Comparison of ENCODE assay signal across 20 cellular contexts in the genomic region with DNA sequence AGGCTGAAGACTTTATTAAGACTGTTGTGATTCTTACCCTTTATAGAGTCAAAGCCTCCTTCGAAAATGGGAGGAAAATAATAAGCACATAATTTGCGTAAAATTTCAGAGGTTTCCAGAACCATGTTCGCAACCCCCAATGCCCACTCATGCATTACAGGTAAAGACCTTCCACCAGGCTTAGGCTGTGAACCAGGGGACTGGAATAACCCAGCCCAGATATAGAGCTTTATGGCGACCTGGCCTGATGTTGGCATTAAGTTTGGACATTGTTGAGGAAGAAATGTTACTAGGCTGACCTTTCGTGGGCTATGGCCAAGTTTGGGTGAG.
A peak's percentile ranks its signal among the peaks of the same experiment; 100 is the strongest.
DNase-seq lines count a peak whose midpoint lies in the region; ATAC-seq, FAIRE-seq and TF ChIP-seq lines count a peak whose summit lies in the region.
"Had no signal": no experiment of that assay in that cellular context is flagged by ENCODE, and none has a peak within 500 bp of the region (broad histone marks: within the 10 kb centered on the region; RNA-seq: fewer than 3 reads in every experiment).

No MANE protein-coding gene starts in this region.

- no peak overlapping the region for H3K4me3 Mint-ChIP-seq in Calu3 (ENCODE audit: low read depth, unreplicated experiment)
- H3K4me3 Mint-ChIP-seq: HFFc6 had no signal

- no peaks in the 10 kb centered on the region for H3K9me3 Mint-ChIP-seq in Calu3 (ENCODE audit: low read depth, unreplicated experiment)
- H3K9me3 Mint-ChIP-seq: HFFc6 had no signal

- H3K4me1 ChIP-seq in MM.1S (ENCODE audit: low read length) (peaks cover 52% of the 10 kb centered on the region), neuronal stem cell (ENCODE audit: control insufficient read depth in 2 of 2, insufficient read depth in 1 of 2, low read depth in 1 of 2, low read length in 2 of 2) (no peaks in the 10 kb centered on the region), Peyer's patch (peaks cover 0 to 22% (median 3%) of the 10 kb centered on the region in 4 donors)

- ATAC-seq in GM19463 (IDR thresholded peaks at IDR 0.05; ENCODE audit: unreplicated experiment) = no peak
- ATAC-seq: PC-3 had no signal

- H3K36me3 ChIP-seq in MM.1S (replicated peaks; ENCODE audit: insufficient read depth, low read length) (no peaks in the 10 kb centered on the region), neuronal stem cell (replicated peaks in 1 of 2; ENCODE audit: control insufficient read depth in 2 of 2, insufficient read depth in 2 of 2, low read length in 2 of 2) (no peaks in the 10 kb centered on the region), Peyer's patch (no peaks in the 10 kb centered on the region)
- H3K36me3 ChIP-seq: SJCRH30 had no signal

- no peak overlapping the region for H3K4me3 ChIP-seq in MM.1S (ENCODE audit: low read length)
- H3K4me3 ChIP-seq in neuronal stem cell (ENCODE audit: low read length in 2 of 2) = no peak overlapping the region
- no peak overlapping the region for H3K4me3 ChIP-seq in Peyer's patch
- H3K4me3 ChIP-seq: A549, SJCRH30 had no signal

- no peak overlapping the region for H4K8ac ChIP-seq in neuronal stem cell (ENCODE audit: low read depth, low read length)

- TF ChIP-seq CTCF in Calu3 (IDR thresholded peaks at IDR 0.05; ENCODE audit: unreplicated experiment) (no peak), MM.1S (IDR thresholded peaks at IDR 0.05; ENCODE audit: low read length) (no peak), Peyer's patch (IDR thresholded peaks at IDR 0.05) (no peak)

- H3K27ac ChIP-seq in MM.1S (ENCODE audit: low read length) = peak overlapping the region; percentile 98; the same call in 1 of the 2 replicates
- no peak overlapping the region for H3K27ac ChIP-seq in neuronal stem cell (replicated peaks; ENCODE audit: low read length)
- no peak overlapping the region for H3K27ac ChIP-seq in Peyer's patch
- H3K27ac ChIP-seq: C4-2B, SJCRH30 had no signal

- H2BK12ac ChIP-seq in neuronal stem cell (ENCODE audit: low read length) = no peak overlapping the region

- H3K4ac ChIP-seq in neuronal stem cell (ENCODE audit: low read length) = no peak overlapping the region

- no peaks in the 10 kb centered on the region for H3K9me3 ChIP-seq in MM.1S (replicated peaks; ENCODE audit: insufficient read depth, low read length)
- peaks cover 5 to 7% of the 10 kb centered on the region in 2 donors for H3K9me3 ChIP-seq in neuronal stem cell (replicated peaks in 1 of 2; ENCODE audit: control insufficient read depth in 2 of 2, insufficient read depth in 1 of 2, low read depth in 1 of 2, low read length in 2 of 2)
- H3K9me3 ChIP-seq in Peyer's patch = no peaks in the 10 kb centered on the region
- H3K9me3 ChIP-seq: A549, SJCRH30 had no signal

- no CpG with 5 or more reads among the region's 5 CpGs for WGBS in neuronal stem cell (ENCODE audit: extremely low coverage in 2 of 2, insufficient read length in 2 of 2, insufficient replicate concordance in 1 of 2), 2 donors

- H3F3A ChIP-seq in MM.1S (ENCODE audit: insufficient read depth, low read length) = peaks cover 15% of the 10 kb centered on the region

- no peaks in the 10 kb centered on the region for H3K27me3 Mint-ChIP-seq in Calu3 (ENCODE audit: unreplicated experiment)

- BruUV-seq in Calu3 (replicated peaks; lab: Mats Ljungman, UMichigan) = no TSS peak

- H3K9me2 ChIP-seq in MM.1S (replicated peaks; ENCODE audit: insufficient read depth, low read length) = no peaks in the 10 kb centered on the region

- no peak overlapping the region for H4K91ac ChIP-seq in neuronal stem cell (ENCODE audit: low read depth, low read length, poor library complexity)

- H4K20me1 ChIP-seq in MM.1S (ENCODE audit: insufficient read depth, low read length) = no peaks in the 10 kb centered on the region

- H3K27ac Mint-ChIP-seq in Calu3 (ENCODE audit: unreplicated experiment) = peak overlapping the region; percentile 28
- H3K27ac Mint-ChIP-seq: HFFc6 had no signal

- DNase-seq in Calu3 (no peak), GM18507 (ENCODE audit: extremely low spot score, insufficient read length, low read depth) (no peak), MM.1S (no peak), neuronal stem cell (ENCODE audit: low spot score) (no peak), Peyer's patch (no peak), NCI-H345 treated with DMSO at 0.1 percent for 48 hours (lab: John Stamatoyannopoulos, UW; ENCODE audit: unreplicated experiment) (no peak), NCI-H2227 (lab: John Stamatoyannopoulos, UW; ENCODE audit: unreplicated experiment) (no peak)
- DNase-seq: GF-D8, HFFc6, NCI-H1105 treated with DMSO at 0.1 percent for 48 hours, NCI-H1930, NCI-H2171, NCI-H510A, NCI-H82, PC-3, SJCRH30 had no signal

- H2BK15ac ChIP-seq in neuronal stem cell (ENCODE audit: low read length) = no peak overlapping the region

- peak; percentile 21 for FAIRE-seq in GM18507 (lab: Jason Lieb, UNC)
- FAIRE-seq: A549, H1 had no signal

- no peaks in the 10 kb centered on the region for H3K79me2 ChIP-seq in MM.1S (ENCODE audit: low read length)

- no peaks in the 10 kb centered on the region for H3K27me3 ChIP-seq in MM.1S (replicated peaks; ENCODE audit: insufficient read depth, low read length)
- H3K27me3 ChIP-seq in neuronal stem cell (ENCODE audit: control insufficient read depth in 3 of 3, insufficient read depth in 3 of 3, low read depth in 1 of 3, low read length in 3 of 3) = no peaks in the 10 kb centered on the region
- H3K27me3 ChIP-seq in Peyer's patch = no peaks in the 10 kb centered on the region
- H3K27me3 ChIP-seq: SJCRH30 had no signal

- no peak overlapping the region for H3K4me2 ChIP-seq in MM.1S (ENCODE audit: low read depth, low read length)
- no peak overlapping the region for H3K4me2 ChIP-seq in neuronal stem cell (ENCODE audit: insufficient read depth, low read length, poor library complexity, severe bottlenecking)
- H3K4me2 ChIP-seq: A549 had no signal

- no peak for TF ChIP-seq POLR2A in Peyer's patch (IDR thresholded peaks at IDR 0.05)

- peak overlapping the region; percentile 93; the same call in 1 of the 2 replicates for H3K9ac ChIP-seq in MM.1S (ENCODE audit: low read length)
- H3K9ac ChIP-seq in neuronal stem cell (ENCODE audit: low read depth, low read length, poor library complexity) = no peak overlapping the region

- H3K79me1 ChIP-seq in neuronal stem cell (ENCODE audit: low read depth, low read length) = no peaks in the 10 kb centered on the region

- H3K23ac ChIP-seq in neuronal stem cell (ENCODE audit: low read depth, low read length, poor library complexity) = no peak overlapping the region

- CTCF ChIA-PET in Calu3 (lab: Charles Lee) = interaction anchor here (0.7 to 1.6 kb wide), 2 partner anchors 16 to 496 kb away, joined by 3 to 9 read pairs; no protein-coding TSS in a partner anchor

- H2AK5ac ChIP-seq in neuronal stem cell (ENCODE audit: low read depth, low read length) = peak overlapping the region; percentile 27

- intact Hi-C loops in Calu3 (cut with micrococcal nuclease; ENCODE audit: unreplicated experiment) = loop anchor here (2.0 to 5.0 kb wide), 2 partner anchors 110 to 434 kb away; no protein-coding TSS in a partner anchor

- H3K18ac ChIP-seq in neuronal stem cell (ENCODE audit: low read length) = no peak overlapping the region

- no peaks in the 10 kb centered on the region for H3K36me3 Mint-ChIP-seq in Calu3 (ENCODE audit: insufficient read depth, unreplicated experiment)

- H2BK5ac ChIP-seq in neuronal stem cell (ENCODE audit: low read length) = no peak overlapping the region

- H3K4me1 Mint-ChIP-seq in Calu3 (ENCODE audit: low read depth, unreplicated experiment) = peaks cover 38% of the 10 kb centered on the region

- H2AFZ ChIP-seq in MM.1S (ENCODE audit: low read length) (no peak overlapping the region), neuronal stem cell (ENCODE audit: low read length) (no peak overlapping the region)

- no peak overlapping the region for H2BK120ac ChIP-seq in neuronal stem cell (ENCODE audit: low read depth, low read length)

- H3K14ac ChIP-seq in neuronal stem cell (ENCODE audit: low read length) = no peak overlapping the region
